Comparison of ENCODE assay signal across 10 cellular contexts in the genomic region with DNA sequence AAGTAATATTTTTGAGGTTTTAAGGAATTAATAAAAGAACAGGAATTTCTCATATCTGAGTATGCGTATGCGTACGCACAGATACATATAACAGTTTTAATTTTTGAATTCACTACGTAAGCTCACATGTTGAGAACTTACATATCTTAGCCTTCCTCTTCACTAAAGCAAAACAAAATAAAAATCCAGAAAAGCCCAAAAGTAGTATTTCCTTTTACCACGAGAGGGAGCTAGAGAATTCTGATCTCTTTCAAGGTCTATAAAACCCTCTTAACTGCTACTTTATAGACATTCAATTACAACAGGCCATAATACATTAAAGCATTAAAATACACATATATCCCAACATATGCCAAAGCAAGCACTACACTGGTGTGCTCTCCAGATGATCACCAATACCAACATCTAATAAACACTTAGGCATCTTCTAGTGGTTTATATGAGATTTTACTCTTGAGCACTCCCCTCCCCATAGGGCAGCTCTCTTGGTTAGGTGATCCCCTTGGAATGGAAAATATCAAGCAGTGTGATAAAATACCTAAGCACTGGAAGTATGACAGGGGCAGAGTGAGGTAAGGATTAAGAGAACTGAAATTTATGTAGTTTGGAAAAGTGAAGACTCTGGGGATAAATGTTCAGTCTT.
A peak's percentile ranks its signal among the peaks of the same experiment; 100 is the strongest.
DNase-seq lines count a peak whose midpoint lies in the region; ATAC-seq and TF ChIP-seq lines count a peak whose summit lies in the region.
"Had no signal": no experiment of that assay in that cellular context is flagged by ENCODE, and none has a peak within 500 bp of the region (broad histone marks: within the 10 kb centered on the region; RNA-seq: fewer than 3 reads in every experiment).

No MANE protein-coding gene starts in this region.

- H3K4me3 Mint-ChIP-seq in activated CD4-positive, alpha-beta memory T cell treated with anti-CD3 and anti-CD28 coated beads for 36 hours, result no peak overlapping the region
- H3K4me3 Mint-ChIP-seq: activated naive CD4-positive, alpha-beta T cell treated with anti-CD3 and anti-CD28 coated beads, Interleukin-2, amount 50 U/mL, for 24 hours; CD8-positive, alpha-beta memory T cell had no signal

- no peak for ATAC-seq in HG03442 (IDR thresholded peaks at IDR 0.05; ENCODE audit: unreplicated experiment)

- POLR2A ChIA-PET in activated CD4-positive, alpha-beta memory T cell treated with anti-CD3 and anti-CD28 coated beads for 36 hours (lab: Charles Lee), result no interaction called here

- TF ChIP-seq CTCF in fibroblast of pulmonary artery (IDR thresholded peaks at IDR 0.05; ENCODE audit: low read length, missing control alignments), result peak; percentile 69

- peaks cover 8% of the 10 kb centered on the region for H3K4me1 Mint-ChIP-seq in activated CD4-positive, alpha-beta memory T cell treated with anti-CD3 and anti-CD28 coated beads for 36 hours (ENCODE audit: low read depth)

- H3K27me3 Mint-ChIP-seq in activated CD4-positive, alpha-beta memory T cell treated with anti-CD3 and anti-CD28 coated beads for 36 hours, result no peaks in the 10 kb centered on the region
- H3K27me3 Mint-ChIP-seq: activated naive CD4-positive, alpha-beta T cell treated with anti-CD3 and anti-CD28 coated beads, Interleukin-2, amount 50 U/mL, for 24 hours; CD8-positive, alpha-beta memory T cell had no signal

- H3K36me3 Mint-ChIP-seq in activated CD4-positive, alpha-beta memory T cell treated with anti-CD3 and anti-CD28 coated beads for 36 hours, result no peaks in the 10 kb centered on the region
- H3K36me3 Mint-ChIP-seq: activated naive CD4-positive, alpha-beta T cell treated with anti-CD3 and anti-CD28 coated beads, Interleukin-2, amount 50 U/mL, for 24 hours had no signal

- CTCF ChIA-PET in activated CD4-positive, alpha-beta memory T cell treated with anti-CD3 and anti-CD28 coated beads for 36 hours (lab: Charles Lee), result interaction anchor here (0.6 to 7.3 kb wide), 44 partner anchors 8 to 415 kb away, joined by 3 to 94 read pairs (median 4); partner anchors contain the start of genes HOXB5 and HOXB8

- DNase-seq in NCI-H82 (lab: John Stamatoyannopoulos, UW) (peak; percentile 58), NCI-H82 treated with DMSO at 0.1 percent for 48 hours (lab: John Stamatoyannopoulos, UW; ENCODE audit: unreplicated experiment) (no peak), NCI-H1105 (lab: John Stamatoyannopoulos, UW) (peak; percentile 13), SKM-1 treated with dmso at 0.1 percent for 144 hours (lab: John Stamatoyannopoulos, UW; ENCODE audit: unreplicated experiment) (peak; percentile 49), fibroblast of pulmonary artery (ENCODE audit: low read depth) (peak; percentile 77), renal cortical epithelial cell (ENCODE audit: low read depth) (peak; percentile 78)
- DNase-seq in activated CD4-positive, alpha-beta memory T cell treated with anti-CD3 and anti-CD28 coated beads for 36 hours, result no peak

- no peak overlapping the region for H3K4me3 ChIP-seq in fibroblast of pulmonary artery (replicated peaks; ENCODE audit: low read depth, low read length)

- H3K9me3 Mint-ChIP-seq in activated CD4-positive, alpha-beta memory T cell treated with anti-CD3 and anti-CD28 coated beads for 36 hours, result no peaks in the 10 kb centered on the region
- H3K9me3 Mint-ChIP-seq: activated naive CD4-positive, alpha-beta T cell treated with anti-CD3 and anti-CD28 coated beads, Interleukin-2, amount 50 U/mL, for 24 hours; CD8-positive, alpha-beta memory T cell had no signal

- intact Hi-C loops in activated CD4-positive, alpha-beta memory T cell treated with anti-CD3 and anti-CD28 coated beads for 36 hours (cut with micrococcal nuclease), result loop anchor here (2.0 to 10.0 kb wide), 3 partner anchors 121 to 257 kb away; partner anchors contain the start of gene HOXB5

- no peak overlapping the region for H3K27ac Mint-ChIP-seq in activated CD4-positive, alpha-beta memory T cell treated with anti-CD3 and anti-CD28 coated beads for 36 hours
- H3K27ac Mint-ChIP-seq: activated naive CD4-positive, alpha-beta T cell treated with anti-CD3 and anti-CD28 coated beads, Interleukin-2, amount 50 U/mL, for 24 hours had no signal

Comparison
In these comparisons a context has a peak if more than half of its experiments do, and no peak if none do; other contexts are left out.
1. DNase-seq: peak in NCI-H82 (single experiment), NCI-H1105 (single experiment), SKM-1 treated with dmso at 0.1 percent for 144 hours (single experiment), fibroblast of pulmonary artery (single experiment) and renal cortical epithelial cell (single experiment); none in NCI-H82 treated with DMSO at 0.1 percent for 48 hours (single experiment) and activated CD4-positive, alpha-beta memory T cell treated with anti-CD3 and anti-CD28 coated beads for 36 hours (single experiment).